Comparison of ENCODE assay signal across 8 cellular contexts in genomic region chr10:79825587-79826011, GRCh38. TPM values are rescaled to one million over a fixed set of nuclear protein-coding genes. Genes with fewer than 3 reads are reported as not detected.
DNase-seq lines count a peak whose midpoint lies in the region; ATAC-seq and TF ChIP-seq lines count a peak whose summit lies in the region.
"Not testable (repeated sequence)": the region's sequence is repeated elsewhere in the genome, so short reads cannot be mapped to it uniquely, and the experiment has no call there.

No MANE protein-coding gene starts in this region.

- H3K4me2 ChIP-seq in DND-41 (ENCODE audit: insufficient read depth, low read length): peak overlapping the region; percentile 50; the same call in 1 of the 2 replicates
- H3K4me2 ChIP-seq in SK-N-SH: not testable (repeated sequence)

- peak overlapping the region; percentile 57; the same call in 1 of the 2 replicates for H2AFZ ChIP-seq in DND-41 (ENCODE audit: low read depth, low read length)
- H2AFZ ChIP-seq in SK-N-SH (ENCODE audit: low read depth): not testable (repeated sequence)

- not testable (repeated sequence) for H4K20me1 ChIP-seq in DND-41 (ENCODE audit: insufficient read depth, low read length); SK-N-SH (ENCODE audit: insufficient read depth)

- not testable (repeated sequence) for H3K27me3 Mint-ChIP-seq in activated naive CD8-positive, alpha-beta T cell treated with anti-CD3 and anti-CD28 coated beads, Interleukin-2, amount 10 ng/mL, durations not matched to agents 7 days and 5 days; natural killer cell treated with Interleukin-12 subunit alpha and Interleukin-12 subunit beta and Interleukin-15 and Interleukin-18, amount 100 ng/mL, for 72 hours

- not testable (repeated sequence) for TF ChIP-seq POLR2A in suprapubic skin (IDR thresholded peaks at IDR 0.05)

- not testable (repeated sequence) for TF ChIP-seq EP300 in SK-N-SH (IDR thresholded peaks at IDR 0.05; ENCODE audit: borderline replicate concordance in 1 of 2, low read depth in 1 of 2, low read length in 1 of 2); suprapubic skin (IDR thresholded peaks at IDR 0.05)

- POLR2A ChIA-PET in SK-N-SH (lab: Yijun Ruan, JAX); activated naive CD8-positive, alpha-beta T cell treated with anti-CD3 and anti-CD28 coated beads, Interleukin-2, amount 10 ng/mL, durations not matched to agents 7 days and 5 days (lab: Charles Lee): not testable (repeated sequence)

- H3K9ac ChIP-seq in DND-41 (ENCODE audit: low read depth, low read length): peak overlapping the region; percentile 58
- H3K9ac ChIP-seq in SK-N-SH: peak overlapping the region; percentile 56; the same call in 1 of the 2 replicates

- not testable (repeated sequence) for H3K27me3 ChIP-seq in DND-41 (ENCODE audit: insufficient read depth, low read length, poor library complexity); SK-N-SH (ENCODE audit: insufficient read depth); suprapubic skin

- H3K4me3 Mint-ChIP-seq in activated naive CD8-positive, alpha-beta T cell treated with anti-CD3 and anti-CD28 coated beads, Interleukin-2, amount 10 ng/mL, durations not matched to agents 7 days and 5 days: peak overlapping the region; percentile 98
- H3K4me3 Mint-ChIP-seq in natural killer cell treated with Interleukin-12 subunit alpha and Interleukin-12 subunit beta and Interleukin-15 and Interleukin-18, amount 100 ng/mL, for 72 hours: peak overlapping the region; percentile 89

- not testable (repeated sequence) for H3K9me3 Mint-ChIP-seq in activated naive CD8-positive, alpha-beta T cell treated with anti-CD3 and anti-CD28 coated beads, Interleukin-2, amount 10 ng/mL, durations not matched to agents 7 days and 5 days; natural killer cell treated with Interleukin-12 subunit alpha and Interleukin-12 subunit beta and Interleukin-15 and Interleukin-18, amount 100 ng/mL, for 72 hours

- H3K4me1 Mint-ChIP-seq in activated naive CD8-positive, alpha-beta T cell treated with anti-CD3 and anti-CD28 coated beads, Interleukin-2, amount 10 ng/mL, durations not matched to agents 7 days and 5 days: peaks cover 26% of the 10 kb centered on the region
- peaks cover 8 to 27% of the 10 kb centered on the region in 2 donors for H3K4me1 Mint-ChIP-seq in natural killer cell treated with Interleukin-12 subunit alpha and Interleukin-12 subunit beta and Interleukin-15 and Interleukin-18, amount 100 ng/mL, for 72 hours (ENCODE audit: low read depth in 2 of 2)

- peak; percentile 37 for ATAC-seq in DND-41 (ENCODE audit: insufficient read depth, low read depth)
- ATAC-seq in GM21717 (IDR thresholded peaks at IDR 0.05; ENCODE audit: unreplicated experiment): peak; percentile 20
- peak; percentile 19 for ATAC-seq in HG03280 (IDR thresholded peaks at IDR 0.05; ENCODE audit: unreplicated experiment)
- peak; percentile 7 for ATAC-seq in activated naive CD8-positive, alpha-beta T cell treated with anti-CD3 and anti-CD28 coated beads, Interleukin-2, amount 10 ng/mL, durations not matched to agents 7 days and 5 days (ENCODE audit: low read depth)
- peak; percentile 8 to 32 for ATAC-seq in natural killer cell treated with Interleukin-12 subunit alpha and Interleukin-12 subunit beta and Interleukin-15 and Interleukin-18, amount 100 ng/mL, for 72 hours

- H3K4me3 ChIP-seq in DND-41 (ENCODE audit: low read depth in 1 of 2, low read length in 2 of 2) (peak overlapping the region; percentile 24 to 59; a peak in 3 of 4 replicates), SK-N-SH (ENCODE audit: low read depth in 2 of 2, low read length in 1 of 2) (peak overlapping the region in 1 of 2 experiments; percentile 43; a peak in 2 of 4 replicates), fibroblast of villous mesenchyme (ENCODE audit: low read depth, low read length) (peak overlapping the region; percentile 62), suprapubic skin (peak overlapping the region; percentile 64)

- TF ChIP-seq CTCF in DND-41 (IDR thresholded peaks at IDR 0.05; ENCODE audit: borderline replicate concordance, extremely low read depth, low read length, poor library complexity, severe bottlenecking); SK-N-SH (IDR thresholded peaks at IDR 0.05); fibroblast of villous mesenchyme (IDR thresholded peaks at IDR 0.05; ENCODE audit: insufficient read depth, low read depth, low read length): not testable (repeated sequence)
- peak in 1 of 2 donors; percentile 13 for TF ChIP-seq CTCF in suprapubic skin (IDR thresholded peaks at IDR 0.05)

- not testable (repeated sequence) for H3K36me3 Mint-ChIP-seq in activated naive CD8-positive, alpha-beta T cell treated with anti-CD3 and anti-CD28 coated beads, Interleukin-2, amount 10 ng/mL, durations not matched to agents 7 days and 5 days; natural killer cell treated with Interleukin-12 subunit alpha and Interleukin-12 subunit beta and Interleukin-15 and Interleukin-18, amount 100 ng/mL, for 72 hours

- peak overlapping the region; percentile 49; the same call in 1 of the 2 replicates for H3K27ac ChIP-seq in DND-41 (ENCODE audit: low read length)
- not testable (repeated sequence) for H3K27ac ChIP-seq in SK-N-SH (ENCODE audit: low read depth in 2 of 2, low read length in 1 of 2)
- peak overlapping the region; percentile 91 for H3K27ac ChIP-seq in suprapubic skin

- H3K79me2 ChIP-seq in DND-41 (ENCODE audit: insufficient read depth, low read length): peaks cover 20% of the 10 kb centered on the region; the same call in 1 of the 2 replicates
- not testable (repeated sequence) for H3K79me2 ChIP-seq in SK-N-SH (ENCODE audit: insufficient read depth)

- H3K4me1 ChIP-seq in DND-41 (ENCODE audit: insufficient read depth, low read length) (peaks cover 18% of the 10 kb centered on the region), suprapubic skin (peaks cover 15% of the 10 kb centered on the region)
- not testable (repeated sequence) for H3K4me1 ChIP-seq in SK-N-SH (ENCODE audit: control insufficient read depth in 1 of 2, insufficient read depth in 2 of 2, low read depth in 1 of 2, low read length in 1 of 2)

- DNase-seq in DND-41 (peak; percentile 36), suprapubic skin (ENCODE audit: low spot score in 2 of 2) (peak; percentile 54 to 80)
- not testable (repeated sequence) for DNase-seq in SK-N-SH; fibroblast of villous mesenchyme (ENCODE audit: low read depth); natural killer cell treated with Interleukin-12 subunit alpha and Interleukin-12 subunit beta and Interleukin-15 and Interleukin-18, amount 100 ng/mL, for 72 hours (ENCODE audit: low spot score)
- DNase-seq in activated naive CD8-positive, alpha-beta T cell treated with anti-CD3 and anti-CD28 coated beads, Interleukin-2, amount 10 ng/mL, durations not matched to agents 7 days and 5 days: peak; percentile 42

- H3K9me3 ChIP-seq in DND-41 (ENCODE audit: insufficient read depth, low read length, severe bottlenecking); SK-N-SH; suprapubic skin: not testable (repeated sequence)

- CTCF ChIA-PET in SK-N-SH (lab: Yijun Ruan, JAX): not testable (repeated sequence)

- peak overlapping the region; percentile 88 for H3K27ac Mint-ChIP-seq in activated naive CD8-positive, alpha-beta T cell treated with anti-CD3 and anti-CD28 coated beads, Interleukin-2, amount 10 ng/mL, durations not matched to agents 7 days and 5 days
- H3K27ac Mint-ChIP-seq in natural killer cell treated with Interleukin-12 subunit alpha and Interleukin-12 subunit beta and Interleukin-15 and Interleukin-18, amount 100 ng/mL, for 72 hours: peak overlapping the region; percentile 95 to 96

- not testable (repeated sequence) for H3K9me2 ChIP-seq in SK-N-SH

- not testable (repeated sequence) for H3K36me3 ChIP-seq in DND-41 (ENCODE audit: insufficient read depth, low read length); SK-N-SH (replicated peaks in 1 of 2; ENCODE audit: control insufficient read depth in 1 of 2, insufficient read depth in 2 of 2, low read length in 1 of 2); suprapubic skin

- 0% methylated on average over 14 of the region's 38 CpGs for WGBS in SK-N-SH (ENCODE audit: low lambda C conversion rate)
- WGBS in suprapubic skin: 0% methylated on average over 7 of the region's 38 CpGs

- H3F3A ChIP-seq in SK-N-SH (replicated peaks; ENCODE audit: insufficient read depth): not testable (repeated sequence)

- not testable (repeated sequence) for TF ChIP-seq RAD21 in SK-N-SH (IDR thresholded peaks at IDR 0.05; ENCODE audit: low read length)

RNA-seq across cellular contexts. Expression of gene NUTM2E, which starts 0.9 kb away (rescaled TPM):
- 0.05 and 0.19 TPM in 2 replicates for polyA plus RNA-seq in SK-N-SH (2012; rRNA removed)
- polyA plus RNA-seq in SK-N-SH (2012; cell fraction: cytosol; rRNA removed): 0.04 and 0.06 TPM in 2 replicates
- polyA plus RNA-seq in SK-N-SH (2012; cell fraction: nucleus; rRNA removed): 0.07 and 0.23 TPM in 2 replicates
- total RNA-seq in activated naive CD8-positive, alpha-beta T cell treated with anti-CD3 and anti-CD28 coated beads, Interleukin-2, amount 10 ng/mL, durations not matched to agents 7 days and 5 days: under 1 TPM in 1 of 2 experiments, not detected in 1; 0.37 TPM
- total RNA-seq in fibroblast of villous mesenchyme (under 0.01 TPM in 1 of 2 replicates, not detected in the other), suprapubic skin (not detected)
- total RNA-seq in natural killer cell treated with Interleukin-12 subunit alpha and Interleukin-12 subunit beta and Interleukin-15 and Interleukin-18, amount 100 ng/mL, for 72 hours: not detected
